ENCODE assay signal across 12 cellular contexts in genomic region chr1:8871965-8872399, GRCh38. TPM values are rescaled to one million over a fixed set of nuclear protein-coding genes. Genes with fewer than 3 reads are reported as not detected.
DNase-seq lines count a peak whose midpoint lies in the region; ATAC-seq, FAIRE-seq and TF ChIP-seq lines count a peak whose summit lies in the region.
"Had no signal": no experiment of that assay in that cellular context is flagged by ENCODE, and none has a peak within 500 bp of the region (broad histone marks: within the 10 kb centered on the region; RNA-seq: fewer than 3 reads in every experiment).

No MANE protein-coding gene starts in this region.

- peaks cover 41% of the 10 kb centered on the region for H3K4me1 ChIP-seq in A673 (ENCODE audit: insufficient read depth, low read length, poor library complexity, severe bottlenecking)
- H3K4me1 ChIP-seq in HCT116 (ENCODE audit: control insufficient read depth in 1 of 2, insufficient read depth in 2 of 2, low read length in 2 of 2): peaks cover 40 to 65% of the 10 kb centered on the region in 2 experiments
- H3K4me1 ChIP-seq in astrocyte (ENCODE audit: insufficient read depth, low read length): peaks cover 67% of the 10 kb centered on the region
- peaks cover 0 to 92% (median 40%) of the 10 kb centered on the region in 4 donors for H3K4me1 ChIP-seq in right lobe of liver
- H3K4me1 ChIP-seq in thyroid gland: peaks cover 27 to 47% of the 10 kb centered on the region in 2 donors

- no peaks in the 10 kb centered on the region for H3K27me3 Mint-ChIP-seq in astrocyte (ENCODE audit: low read depth, unreplicated experiment)
- H3K27me3 Mint-ChIP-seq: IgD-negative memory B cell had no signal

- no peak for TF ChIP-seq RAD21 in HCT116 (IDR thresholded peaks at IDR 0.05; ENCODE audit: low read depth)

- CTCF ChIA-PET in A673 (lab: Charles Lee): interaction anchor here (1.8 kb wide), 1 partner anchor 10 kb away, joined by 4 read pairs; no protein-coding TSS in a partner anchor
- CTCF ChIA-PET in HCT116 (lab: Charles Lee): no interaction called here

- H3K27me3 ChIP-seq in A673 (replicated peaks; ENCODE audit: insufficient read depth, low read depth, low read length, poor library complexity) (no peaks in the 10 kb centered on the region), HCT116 (ENCODE audit: insufficient read depth, low read length) (no peaks in the 10 kb centered on the region), astrocyte (ENCODE audit: insufficient read depth, low read length) (no peaks in the 10 kb centered on the region), right lobe of liver (no peaks in the 10 kb centered on the region), thyroid gland (no peaks in the 10 kb centered on the region)
- H3K27me3 ChIP-seq: heart right ventricle, ovary had no signal

- H3K36me3 ChIP-seq in A673 (ENCODE audit: insufficient read depth, low read length, poor library complexity, severe bottlenecking): peaks cover 98% of the 10 kb centered on the region
- H3K36me3 ChIP-seq in HCT116 (ENCODE audit: control insufficient read depth in 1 of 2, insufficient read depth in 2 of 2, low read length in 2 of 2): peaks cover 73 to 85% of the 10 kb centered on the region in 2 experiments
- H3K36me3 ChIP-seq in astrocyte (ENCODE audit: insufficient read depth, low read length): peaks cover 68% of the 10 kb centered on the region
- H3K36me3 ChIP-seq in right lobe of liver: peaks cover 24 to 74% (median 50%) of the 10 kb centered on the region in 4 donors
- peaks cover 51 to 62% of the 10 kb centered on the region in 2 donors for H3K36me3 ChIP-seq in thyroid gland
- H3K36me3 ChIP-seq: ovary had no signal

- no peaks in the 10 kb centered on the region for H3K9me2 ChIP-seq in HCT116 (ENCODE audit: insufficient read depth)

- no peak overlapping the region for H2AFZ ChIP-seq in HCT116 (ENCODE audit: low read depth, low read length, poor library complexity, severe bottlenecking)
- H2AFZ ChIP-seq in astrocyte (ENCODE audit: low read depth, low read length): no peak overlapping the region

- peaks cover 76% of the 10 kb centered on the region for H3K4me1 Mint-ChIP-seq in astrocyte (ENCODE audit: low read depth, unreplicated experiment)

- peak overlapping the region; percentile 63 for H3K27ac Mint-ChIP-seq in astrocyte (ENCODE audit: unreplicated experiment)

- H3K9me3 Mint-ChIP-seq in astrocyte (ENCODE audit: unreplicated experiment): no peaks in the 10 kb centered on the region
- H3K9me3 Mint-ChIP-seq: IgD-negative memory B cell had no signal

- H3K4me3 ChIP-seq in A673 (ENCODE audit: low read depth, low read length, poor library complexity, severe bottlenecking) (no peak overlapping the region), HCT116 (replicated peaks in 1 of 2; ENCODE audit: low read depth in 1 of 2, low read length in 2 of 2) (no peak overlapping the region), astrocyte (ENCODE audit: insufficient read depth, low read depth, low read length) (no peak overlapping the region), right lobe of liver (no peak overlapping the region), thyroid gland (replicated peaks in 1 of 3) (no peak overlapping the region)
- H3K4me3 ChIP-seq: heart right ventricle, ovary had no signal

- H3K4me2 ChIP-seq in HCT116 (ENCODE audit: low read length) (no peak overlapping the region), astrocyte (ENCODE audit: low read length) (peak overlapping the region; percentile 56)

- DNase-seq in A673 (ENCODE audit: low spot score) (no peak), HCT116 (ENCODE audit: low read depth, low spot score) (no peak), astrocyte (ENCODE audit: low read depth) (peak; percentile 43), right lobe of liver (no peak), inferior parietal cortex (ENCODE audit: extremely low spot score) (no peak), urothelium cell line (ENCODE audit: low spot score) (no peak), thyroid gland (no peak)
- DNase-seq: heart right ventricle, NCI-H526 treated with DMSO at 0.1 percent for 48 hours, ovary had no signal

- 38% methylated on average over 4 of the region's 5 CpGs for WGBS in right lobe of liver (ENCODE audit: insufficient coverage, low coverage, low lambda C conversion rate, missing lambda C conversion rate)
- WGBS in thyroid gland, 2 donors: 72 to 79% methylated on average over 5 of the region's 5 CpGs

- H3K9me3 ChIP-seq in A673 (ENCODE audit: low read depth, low read length, poor library complexity, severe bottlenecking) (no peaks in the 10 kb centered on the region), HCT116 (ENCODE audit: control insufficient read depth in 1 of 2, insufficient read depth in 1 of 2, low read depth in 1 of 2, low read length in 2 of 2) (no peaks in the 10 kb centered on the region), astrocyte (ENCODE audit: insufficient read depth, low read depth, low read length) (no peaks in the 10 kb centered on the region), right lobe of liver (no peaks in the 10 kb centered on the region), thyroid gland (no peaks in the 10 kb centered on the region)
- H3K9me3 ChIP-seq: heart right ventricle, ovary had no signal

- POLR2A ChIA-PET in A673 (lab: Charles Lee; ENCODE audit: low non-redundant PET): no interaction called here
- POLR2A ChIA-PET in HCT116 (lab: Charles Lee): no interaction called here

- no peak overlapping the region for H3K9ac ChIP-seq in HCT116 (ENCODE audit: low read length)
- H3K9ac ChIP-seq in astrocyte (ENCODE audit: low read length): peak overlapping the region; percentile 6

- no peak for FAIRE-seq in astrocyte (lab: Jason Lieb, UNC)
- FAIRE-seq in urothelium cell line (lab: Jason Lieb, UNC): no peak

- no peak for TF ChIP-seq CTCF in A673 (conservative IDR thresholded peaks at IDR 0.05; ENCODE audit: low read depth, low read length)
- no peak for TF ChIP-seq CTCF in HCT116 (IDR thresholded peaks at IDR 0.05 in 2 of 3, conservative IDR thresholded peaks at IDR 0.05 in 1 of 3; ENCODE audit: borderline replicate concordance in 1 of 3, insufficient read depth in 1 of 3, low read depth in 2 of 3, low read length in 2 of 3)
- TF ChIP-seq CTCF in astrocyte (IDR thresholded peaks at IDR 0.05; ENCODE audit: insufficient read depth, low read depth, low read length): no peak
- TF ChIP-seq CTCF in right lobe of liver (IDR thresholded peaks at IDR 0.05): no peak
- no peak for TF ChIP-seq CTCF in thyroid gland (IDR thresholded peaks at IDR 0.05)

- H3K4me3 Mint-ChIP-seq in astrocyte (ENCODE audit: unreplicated experiment): peak overlapping the region; percentile 95

- intact Hi-C loops in A673 (cut with micrococcal nuclease; ENCODE audit: unreplicated experiment) (no loop called here), HCT116 (cut with micrococcal nuclease) (loop anchor here (5.0 kb wide), 1 partner anchor 115 kb away; no protein-coding TSS in a partner anchor), right lobe of liver (cut with DNase I) (no loop called here), thyroid gland (cut with DNase I) (no loop called here)

- BruUV-seq in A673 (replicated peaks; lab: Mats Ljungman, UMichigan) (no TSS peak), HCT116 (replicated peaks; lab: Mats Ljungman, UMichigan) (no TSS peak)

- H3K27ac ChIP-seq in A673 (ENCODE audit: low read depth, low read length, poor library complexity, severe bottlenecking) (peak overlapping the region; percentile 27), HCT116 (ENCODE audit: low read depth, low read length) (peak overlapping the region; percentile 99), astrocyte (ENCODE audit: low read depth, low read length) (peak overlapping the region; percentile 13), right lobe of liver (peak overlapping the region; percentile 51 to 76 (median 63)), thyroid gland (peak overlapping the region in 1 of 3 donors; percentile 54)
- H3K27ac ChIP-seq: ovary had no signal

- H4K20me1 ChIP-seq in HCT116 (ENCODE audit: insufficient read depth) (peaks cover 82% of the 10 kb centered on the region), astrocyte (ENCODE audit: insufficient read depth, low read length) (peaks cover 96% of the 10 kb centered on the region)

- H3K36me3 Mint-ChIP-seq in astrocyte (ENCODE audit: low read depth, unreplicated experiment): peaks cover 29% of the 10 kb centered on the region

- ATAC-seq in HCT116: no peak
- no peak for ATAC-seq in right lobe of liver
- ATAC-seq in GM19467 (IDR thresholded peaks at IDR 0.05; ENCODE audit: unreplicated experiment): no peak
- ATAC-seq: heart right ventricle had no signal

- H3K79me2 ChIP-seq in HCT116 (ENCODE audit: insufficient read depth, low read length) (peaks cover 100% of the 10 kb centered on the region), astrocyte (ENCODE audit: insufficient read depth, low read length) (peaks cover 86% of the 10 kb centered on the region)

- TF ChIP-seq POLR2A in HCT116 (IDR thresholded peaks at IDR 0.05; ENCODE audit: borderline replicate concordance, extremely low read depth, insufficient read depth, insufficient read length): no peak
- TF ChIP-seq POLR2A in right lobe of liver (IDR thresholded peaks at IDR 0.05): no peak
- TF ChIP-seq POLR2A in thyroid gland (IDR thresholded peaks at IDR 0.05): no peak

- RAD21 ChIA-PET in HCT116 (lab: Charles Lee; ENCODE audit: low non-redundant PET in 1 of 2, low total read pairs in 2 of 2, uncharacterized antibody in 2 of 2, unreplicated experiment in 2 of 2): no interaction called here

TF ChIP-seq in HCT116, 20 proteins besides CTCF, POLR2A, EP300 and RAD21:
- TF ChIP-seq SP1 (IDR thresholded peaks at IDR 0.05; ENCODE audit: low read depth): no peak
- no peak for TF ChIP-seq SRF (IDR thresholded peaks at IDR 0.05; ENCODE audit: low read depth)

RNA-seq across cellular contexts. Expression of gene ENO1, which starts 6.5 kb away (rescaled TPM):
- total RNA-seq in A673 (2021) (2,313 and 2,659 TPM in 2 replicates), HCT116 (2021; ENCODE audit: unreplicated experiment) (2,334 TPM), astrocyte (1,663 and 1,692 TPM in 2 replicates), right lobe of liver (100 to 1,000 TPM; 314 to 792 (median 539) TPM), thyroid gland (100 to 1,000 TPM; 355 to 741 (median 478) TPM)
- polyA plus RNA-seq in HCT116 (2012): 4,054 and 4,544 TPM in 2 replicates

RNA-seq across cellular contexts. Expression of gene RERE, which starts 54.5 kb away (rescaled TPM):
- 188 and 220 TPM in 2 replicates for total RNA-seq in A673 (2021)
- total RNA-seq in HCT116 (2021; ENCODE audit: unreplicated experiment): 40.6 TPM
- 17.0 and 18.3 TPM in 2 replicates for polyA plus RNA-seq in HCT116 (2012)
- total RNA-seq in astrocyte: 118 and 124 TPM in 2 replicates
- 10 to 100 TPM; 17.5 to 38.4 (median 25.0) TPM for total RNA-seq in right lobe of liver
- total RNA-seq in thyroid gland: 100 to 1,000 TPM; 118 to 244 (median 131) TPM
